In genomic region chr19:49497790-49498106, GRCh38 we compare ENCODE assay signal across 8 cellular contexts. TPM values are rescaled to one million over a fixed set of nuclear protein-coding genes. Genes with fewer than 3 reads are reported as not detected.
DNase-seq lines count a peak whose midpoint lies in the region; ATAC-seq and TF ChIP-seq lines count a peak whose summit lies in the region.

No MANE protein-coding gene starts in this region.

- H3K27ac Mint-ChIP-seq in mesothelial cell of epicardium: no peak overlapping the region

- intact Hi-C loops in ascending aorta (cut with DNase I): loop anchor here (2.0 to 5.0 kb wide), 3 partner anchors 45 to 180 kb away; partner anchors contain the start of genes ALDH16A1, PRMT1, RRAS and SCAF1

- DNase-seq in stimulated activated CD4-positive, alpha-beta T cell treated with anti-CD3 and anti-CD28 coated beads, Interleukin-15, amount 100 ng/mL, for 24 hours: peak; percentile 39
- DNase-seq in stimulated activated CD4-positive, alpha-beta T cell treated with anti-CD3 and anti-CD28 coated beads, Interleukin-2, amount 100 ng/mL, for 48 hours: no peak
- DNase-seq in ascending aorta (ENCODE audit: low spot score in 2 of 2) (no peak), mesothelial cell of epicardium (ENCODE audit: low spot score in 2 of 2, unreplicated experiment in 2 of 2) (no peak), DMS53 (lab: John Stamatoyannopoulos, UW) (no peak), NCI-H187 treated with DMSO at 0.1 percent for 48 hours (lab: John Stamatoyannopoulos, UW) (no peak)

- H3K27ac ChIP-seq in ascending aorta: peak overlapping the region in 1 of 2 donors; percentile 93

- peaks cover 20 to 35% of the 10 kb centered on the region in 2 donors for H3K36me3 ChIP-seq in ascending aorta

- no peak for TF ChIP-seq CTCF in ascending aorta (IDR thresholded peaks at IDR 0.05)
- TF ChIP-seq CTCF in mesothelial cell of epicardium (IDR thresholded peaks at IDR 0.05; ENCODE audit: unreplicated experiment): no peak

- H3K4me1 Mint-ChIP-seq in mesothelial cell of epicardium: peaks cover 26% of the 10 kb centered on the region

- H3K27me3 ChIP-seq in ascending aorta: no peaks in the 10 kb centered on the region

- peak overlapping the region; percentile 97 for H3K4me3 Mint-ChIP-seq in mesothelial cell of epicardium

- H3K27me3 Mint-ChIP-seq in mesothelial cell of epicardium (ENCODE audit: low read depth): no peaks in the 10 kb centered on the region

- H3K36me3 Mint-ChIP-seq in mesothelial cell of epicardium: peaks cover 14% of the 10 kb centered on the region

- peaks cover 13 to 20% of the 10 kb centered on the region in 2 donors for H3K4me1 ChIP-seq in ascending aorta

- ATAC-seq in HG03432 (IDR thresholded peaks at IDR 0.05; ENCODE audit: unreplicated experiment): no peak
- no peak for ATAC-seq in HG02840 (IDR thresholded peaks at IDR 0.05; ENCODE audit: low FRiP score, unreplicated experiment)

- H3K9me3 Mint-ChIP-seq in mesothelial cell of epicardium: no peaks in the 10 kb centered on the region

- H3K4me3 ChIP-seq in ascending aorta: peak overlapping the region; percentile 77 to 81

- no peaks in the 10 kb centered on the region for H3K9me3 ChIP-seq in ascending aorta

RNA-seq across cellular contexts. Expression of gene RPS11, which starts 1.5 kb away (rescaled TPM):
- total RNA-seq in ascending aorta: 3,554 TPM
- 2,052 to 2,151 TPM (median 2,132 TPM) in 3 replicates for total RNA-seq in mesothelial cell of epicardium

RNA-seq across cellular contexts. Expression of gene RPL13A, which starts 10.3 kb away (rescaled TPM):
- total RNA-seq in ascending aorta: 2,737 TPM
- 2,869 to 2,959 TPM (median 2,954 TPM) in 3 replicates for total RNA-seq in mesothelial cell of epicardium

RNA-seq across cellular contexts. Expression of gene FCGRT, which starts 14.7 kb away (rescaled TPM):
- total RNA-seq in ascending aorta (264 TPM), mesothelial cell of epicardium (121 to 132 TPM (median 127 TPM) in 3 replicates)

RNA-seq across cellular contexts. Expression of gene FLT3LG, which starts 23.7 kb away (rescaled TPM):
- total RNA-seq in ascending aorta (37.3 TPM), mesothelial cell of epicardium (1.8 to 2.4 TPM (median 2.0 TPM) in 3 replicates)

RNA-seq across cellular contexts. Expression of gene RCN3, which starts 30.1 kb away (rescaled TPM):
- total RNA-seq in ascending aorta: 116 TPM
- 30.3 to 35.1 TPM (median 31.1 TPM) in 3 replicates for total RNA-seq in mesothelial cell of epicardium
